13 cellular contexts compared by ENCODE assay signal in the genomic region with DNA sequence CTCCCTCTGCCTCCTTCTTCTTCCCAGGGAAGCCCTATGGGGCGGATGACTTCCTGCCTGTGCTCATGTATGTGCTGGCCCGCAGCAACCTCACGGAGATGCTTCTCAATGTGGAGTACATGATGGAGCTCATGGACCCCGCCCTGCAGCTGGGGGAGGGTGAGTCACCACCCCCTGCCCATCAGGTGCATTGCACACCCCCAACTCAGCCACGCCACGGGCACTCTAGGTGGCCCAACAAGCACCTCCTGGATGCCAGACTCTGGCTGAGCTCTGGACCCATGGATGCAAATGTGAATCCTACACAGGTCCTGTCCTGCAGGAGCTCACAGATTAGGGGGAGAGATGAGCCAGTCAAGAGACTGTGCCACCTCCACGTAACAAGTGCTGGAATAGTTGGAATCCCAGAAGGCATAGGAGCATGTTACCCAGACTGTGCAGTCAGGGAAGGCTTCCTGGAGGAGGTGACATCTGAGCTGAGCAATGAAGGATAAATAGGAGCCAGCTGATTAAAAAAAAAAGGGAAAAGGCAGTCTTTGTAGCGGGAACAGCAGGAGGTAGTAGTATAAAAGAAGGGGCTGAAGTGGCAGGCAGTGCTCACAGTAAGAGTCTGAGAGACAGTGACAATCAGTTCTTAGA.
DNase-seq lines count a peak whose midpoint lies in the region; ATAC-seq, FAIRE-seq and TF ChIP-seq lines count a peak whose summit lies in the region.
"Had no signal": no experiment of that assay in that cellular context is flagged by ENCODE, and none has a peak within 500 bp of the region (broad histone marks: within the 10 kb centered on the region; RNA-seq: fewer than 3 reads in every experiment).

No MANE protein-coding gene starts in this region.

- peaks cover 30% of the 10 kb centered on the region for H3K36me3 Mint-ChIP-seq in activated CD4-positive, alpha-beta memory T cell treated with anti-CD3 and anti-CD28 coated beads for 36 hours

- POLR2A ChIA-PET in activated CD4-positive, alpha-beta memory T cell treated with anti-CD3 and anti-CD28 coated beads for 36 hours (lab: Charles Lee), result interaction anchor here (0.7 to 2.2 kb wide), 4 partner anchors 8 to 111 kb away, joined by 3 to 12 read pairs (median 6); no protein-coding TSS in a partner anchor
- POLR2A ChIA-PET in A673 (lab: Charles Lee; ENCODE audit: low non-redundant PET), result no interaction called here

- CTCF ChIA-PET in activated CD4-positive, alpha-beta memory T cell treated with anti-CD3 and anti-CD28 coated beads for 36 hours (lab: Charles Lee), result interaction anchor here (1.2 to 1.7 kb wide), 4 partner anchors 8 to 63 kb away, joined by 5 to 6 read pairs (median 6); no protein-coding TSS in a partner anchor
- CTCF ChIA-PET in A673 (lab: Charles Lee), result no interaction called here

- no peaks in the 10 kb centered on the region for H3K9me3 ChIP-seq in right cardiac atrium (ENCODE audit: control insufficient read depth, low read length)
- H3K9me3 ChIP-seq in left ventricle myocardium inferior (replicated peaks), result no peaks in the 10 kb centered on the region
- H3K9me3 ChIP-seq in kidney (ENCODE audit: control insufficient read depth in 1 of 2, low read length in 2 of 2), result no peaks in the 10 kb centered on the region
- no peaks in the 10 kb centered on the region for H3K9me3 ChIP-seq in upper lobe of right lung
- no peaks in the 10 kb centered on the region for H3K9me3 ChIP-seq in A673 (ENCODE audit: low read depth, low read length, poor library complexity, severe bottlenecking)

- H3K4me1 Mint-ChIP-seq in activated CD4-positive, alpha-beta memory T cell treated with anti-CD3 and anti-CD28 coated beads for 36 hours (ENCODE audit: low read depth), result peaks cover 59% of the 10 kb centered on the region

- H3K4me3 ChIP-seq in right cardiac atrium (ENCODE audit: low read length) (no peak overlapping the region), left ventricle myocardium inferior (no peak overlapping the region), kidney (ENCODE audit: low read length in 2 of 2) (no peak overlapping the region), upper lobe of right lung (no peak overlapping the region), A673 (ENCODE audit: low read depth, low read length, poor library complexity, severe bottlenecking) (no peak overlapping the region)
- H3K4me3 ChIP-seq: heart left ventricle, PC-9 had no signal

- H3K27me3 ChIP-seq in right cardiac atrium (ENCODE audit: control insufficient read depth, insufficient read depth), result no peaks in the 10 kb centered on the region
- no peaks in the 10 kb centered on the region for H3K27me3 ChIP-seq in left ventricle myocardium inferior (ENCODE audit: low read depth)
- H3K27me3 ChIP-seq in upper lobe of right lung, result no peaks in the 10 kb centered on the region
- no peaks in the 10 kb centered on the region for H3K27me3 ChIP-seq in A673 (replicated peaks; ENCODE audit: insufficient read depth, low read depth, low read length, poor library complexity)
- H3K27me3 ChIP-seq: heart left ventricle had no signal

- peak overlapping the region; percentile 35 for H3K27ac Mint-ChIP-seq in activated CD4-positive, alpha-beta memory T cell treated with anti-CD3 and anti-CD28 coated beads for 36 hours

- intact Hi-C loops in right cardiac atrium (cut with DNase I), result no loop called here
- intact Hi-C loops in left ventricle myocardium inferior (cut with micrococcal nuclease), result no loop called here
- intact Hi-C loops in activated CD4-positive, alpha-beta memory T cell treated with anti-CD3 and anti-CD28 coated beads for 36 hours (cut with micrococcal nuclease), result loop anchor here (1.0 kb wide), 5 partner anchors 8 to 334 kb away; no protein-coding TSS in a partner anchor
- intact Hi-C loops in kidney (cut with DNase I), result no loop called here
- intact Hi-C loops in upper lobe of right lung (cut with DNase I), result no loop called here
- intact Hi-C loops in A673 (cut with micrococcal nuclease; ENCODE audit: unreplicated experiment), result no loop called here

- no peaks in the 10 kb centered on the region for H3K9me3 Mint-ChIP-seq in activated CD4-positive, alpha-beta memory T cell treated with anti-CD3 and anti-CD28 coated beads for 36 hours

- no peak overlapping the region for H3K4me3 Mint-ChIP-seq in activated CD4-positive, alpha-beta memory T cell treated with anti-CD3 and anti-CD28 coated beads for 36 hours

- DNase-seq in right cardiac atrium, result peak in 2 of 3 donors; percentile 59 to 60
- no peak for DNase-seq in left ventricle myocardium inferior
- no peak for DNase-seq in activated CD4-positive, alpha-beta memory T cell treated with anti-CD3 and anti-CD28 coated beads for 36 hours
- DNase-seq in kidney, result peak; percentile 66
- peak; percentile 52 for DNase-seq in upper lobe of right lung
- no peak for DNase-seq in A172 (ENCODE audit: low spot score)
- DNase-seq in A673 (ENCODE audit: low spot score), result no peak
- DNase-seq: central memory CD4-positive, alpha-beta T cell; NCI-H1436; PC-9 had no signal

- H3K27me3 Mint-ChIP-seq in activated CD4-positive, alpha-beta memory T cell treated with anti-CD3 and anti-CD28 coated beads for 36 hours, result no peaks in the 10 kb centered on the region

- H3K36me3 ChIP-seq in left ventricle myocardium inferior (peaks cover 29% of the 10 kb centered on the region), kidney (ENCODE audit: control insufficient read depth in 1 of 2, insufficient read depth in 2 of 2, low read length in 2 of 2) (no peaks in the 10 kb centered on the region), upper lobe of right lung (peaks cover 33% of the 10 kb centered on the region), A673 (ENCODE audit: insufficient read depth, low read length, poor library complexity, severe bottlenecking) (no peaks in the 10 kb centered on the region)

- WGBS in right cardiac atrium, result 92% methylated on average over 8 of the region's 8 CpGs

- H3K27ac ChIP-seq in right cardiac atrium (ENCODE audit: low read length) (no peak overlapping the region), left ventricle myocardium inferior (replicated peaks) (no peak overlapping the region), kidney (ENCODE audit: low read depth in 2 of 2, low read length in 2 of 2) (no peak overlapping the region), upper lobe of right lung (no peak overlapping the region), A673 (ENCODE audit: low read depth, low read length, poor library complexity, severe bottlenecking) (no peak overlapping the region)
- H3K27ac ChIP-seq: epithelial cell of prostate, PC-9 had no signal

- H3K9ac ChIP-seq in kidney (ENCODE audit: low read length in 2 of 2), result no peak overlapping the region

- H3K4me1 ChIP-seq in right cardiac atrium (ENCODE audit: control insufficient read depth, insufficient read depth, low read length), result no peaks in the 10 kb centered on the region
- H3K4me1 ChIP-seq in left ventricle myocardium inferior, result peaks cover 18% of the 10 kb centered on the region
- H3K4me1 ChIP-seq in kidney (ENCODE audit: control insufficient read depth in 1 of 2, insufficient read depth in 1 of 2, low read depth in 1 of 2, low read length in 2 of 2), result no peaks in the 10 kb centered on the region
- peaks cover 12% of the 10 kb centered on the region for H3K4me1 ChIP-seq in upper lobe of right lung
- H3K4me1 ChIP-seq in A673 (ENCODE audit: insufficient read depth, low read length, poor library complexity, severe bottlenecking), result no peaks in the 10 kb centered on the region

- no peak for ATAC-seq in right cardiac atrium
- ATAC-seq in upper lobe of right lung, result no peak
- no peak for ATAC-seq in GM19455 (IDR thresholded peaks at IDR 0.05; ENCODE audit: unreplicated experiment)

- BruUV-seq in A673 (replicated peaks; lab: Mats Ljungman, UMichigan), result no TSS peak

- FAIRE-seq in kidney (lab: Jason Lieb, UNC), result no peak

- TF ChIP-seq CTCF in left ventricle myocardium inferior (IDR thresholded peaks at IDR 0.05; ENCODE audit: borderline replicate concordance) (no peak), kidney (IDR thresholded peaks at IDR 0.05; ENCODE audit: borderline replicate concordance, extremely low read depth, insufficient read depth) (no peak), upper lobe of right lung (IDR thresholded peaks at IDR 0.05) (no peak), A673 (conservative IDR thresholded peaks at IDR 0.05; ENCODE audit: low read depth, low read length) (no peak)

Comparison
In these comparisons a context has a peak if more than half of its experiments do, and no peak if none do; other contexts are left out.
1. DNase-seq: peak in right cardiac atrium (2 of 3), kidney (single experiment) and upper lobe of right lung (single experiment); none in left ventricle myocardium inferior (single experiment), activated CD4-positive, alpha-beta memory T cell treated with anti-CD3 and anti-CD28 coated beads for 36 hours (single experiment), A172 (single experiment) and A673 (single experiment).